Comparison of ENCODE assay signal across 18 cellular contexts in the genomic region with DNA sequence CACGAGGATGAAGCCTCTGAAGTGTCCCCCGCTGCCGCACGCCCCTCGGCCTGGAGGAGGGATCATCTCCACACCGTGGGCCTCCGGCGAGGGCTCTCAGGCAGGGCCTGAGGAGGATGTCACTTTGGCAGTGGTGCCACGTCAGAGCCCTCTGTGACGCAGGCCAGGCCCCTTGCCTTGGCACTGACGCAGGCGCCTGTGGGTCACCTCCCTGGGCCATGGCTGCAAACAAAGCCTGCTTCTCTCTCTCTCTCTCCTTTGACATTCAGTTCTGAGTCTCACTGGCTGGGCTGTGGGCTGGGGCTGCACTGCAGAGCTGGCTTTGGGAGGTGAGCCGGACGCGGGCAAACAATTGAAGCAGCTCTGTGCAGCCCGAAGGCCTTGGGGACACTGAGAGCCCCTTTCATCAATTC.
DNase-seq lines count a peak whose midpoint lies in the region; ATAC-seq and TF ChIP-seq lines count a peak whose summit lies in the region.
"Had no signal": no experiment of that assay in that cellular context is flagged by ENCODE, and none has a peak within 500 bp of the region (broad histone marks: within the 10 kb centered on the region; RNA-seq: fewer than 3 reads in every experiment).

No MANE protein-coding gene starts in this region.

- ATAC-seq in SK-N-SH treated with all-trans-retinoic acid at 6 μM for 48 hours (peak; percentile 14; the same call in 1 of the 3 replicates), GM18909 (IDR thresholded peaks at IDR 0.05; ENCODE audit: poor library complexity, unreplicated experiment) (no peak), GM18498 (IDR thresholded peaks at IDR 0.05; ENCODE audit: unreplicated experiment) (no peak)
- ATAC-seq: Panc1; stimulated activated naive CD8-positive, alpha-beta T cell treated with anti-CD3 and anti-CD28 coated beads, Interleukin-15, amount 100 ng/mL, for 72 hours had no signal

- peaks cover 11% of the 10 kb centered on the region for H3K9me3 Mint-ChIP-seq in glutamatergic neuron (ENCODE audit: unreplicated experiment)
- no peaks in the 10 kb centered on the region for H3K9me3 Mint-ChIP-seq in nephron
- H3K9me3 Mint-ChIP-seq in Calu3 (ENCODE audit: low read depth, unreplicated experiment), result no peaks in the 10 kb centered on the region
- H3K9me3 Mint-ChIP-seq: stimulated activated naive CD8-positive, alpha-beta T cell treated with anti-CD3 and anti-CD28 coated beads, Interleukin-15, amount 100 ng/mL, for 72 hours had no signal

- peak overlapping the region; percentile 78 for H3K27ac Mint-ChIP-seq in glutamatergic neuron (ENCODE audit: unreplicated experiment)
- peak overlapping the region in 2 of 3 experiments; percentile 27 to 44 for H3K27ac Mint-ChIP-seq in nephron
- no peak overlapping the region for H3K27ac Mint-ChIP-seq in Calu3 (ENCODE audit: unreplicated experiment)
- H3K27ac Mint-ChIP-seq: activated B cell treated with CpG ODN at 0.5 μM for 24 hours, progenitor cell of endocrine pancreas had no signal

- H3K36me3 Mint-ChIP-seq in glutamatergic neuron (ENCODE audit: unreplicated experiment), result peaks cover 13% of the 10 kb centered on the region
- peaks cover 29% of the 10 kb centered on the region for H3K36me3 Mint-ChIP-seq in nephron (ENCODE audit: low read depth)
- H3K36me3 Mint-ChIP-seq in Calu3 (ENCODE audit: insufficient read depth, unreplicated experiment), result peaks cover 18% of the 10 kb centered on the region

- no peak overlapping the region for H3K4me3 Mint-ChIP-seq in glutamatergic neuron (ENCODE audit: unreplicated experiment)
- H3K4me3 Mint-ChIP-seq in nephron, result no peak overlapping the region
- H3K4me3 Mint-ChIP-seq in Calu3 (ENCODE audit: low read depth, unreplicated experiment), result no peak overlapping the region
- H3K4me3 Mint-ChIP-seq: activated B cell treated with CpG ODN at 0.5 μM for 24 hours; stimulated activated naive CD8-positive, alpha-beta T cell treated with anti-CD3 and anti-CD28 coated beads, Interleukin-15, amount 100 ng/mL, for 72 hours had no signal

- H3K27me3 Mint-ChIP-seq in glutamatergic neuron (ENCODE audit: unreplicated experiment), result peaks cover 15% of the 10 kb centered on the region
- peaks cover 6% of the 10 kb centered on the region for H3K27me3 Mint-ChIP-seq in nephron (ENCODE audit: low read depth)
- no peaks in the 10 kb centered on the region for H3K27me3 Mint-ChIP-seq in Calu3 (ENCODE audit: unreplicated experiment)
- H3K27me3 Mint-ChIP-seq: activated B cell treated with CpG ODN at 0.5 μM for 24 hours; progenitor cell of endocrine pancreas; stimulated activated naive CD8-positive, alpha-beta T cell treated with anti-CD3 and anti-CD28 coated beads, Interleukin-15, amount 100 ng/mL, for 72 hours had no signal

- TF ChIP-seq CTCF in glutamatergic neuron (IDR thresholded peaks at IDR 0.05; ENCODE audit: partially characterized antibody, unreplicated experiment), result no peak
- TF ChIP-seq CTCF in nephron (IDR thresholded peaks at IDR 0.05; ENCODE audit: unreplicated experiment in 3 of 3), result no peak
- no peak for TF ChIP-seq CTCF in Calu3 (IDR thresholded peaks at IDR 0.05; ENCODE audit: unreplicated experiment)

- DNase-seq in glutamatergic neuron, result no peak
- peak; percentile 69 for DNase-seq in superior temporal gyrus (ENCODE audit: extremely low spot score)
- DNase-seq in SHP77 (lab: John Stamatoyannopoulos, UW), result no peak
- no peak for DNase-seq in Calu3
- DNase-seq: activated B cell treated with CpG ODN at 0.5 μM for 24 hours; AML-193; cortex of kidney; HCEC 1CT; Kasumi-1; NCI-H1105; stimulated activated CD4-positive, alpha-beta T cell treated with anti-CD3 and anti-CD28 coated beads, Interleukin-15, amount 100 ng/mL, for 24 hours; stimulated activated naive CD8-positive, alpha-beta T cell treated with anti-CD3 and anti-CD28 coated beads, Interleukin-15, amount 100 ng/mL, for 72 hours had no signal

- H3K4me1 Mint-ChIP-seq in glutamatergic neuron (ENCODE audit: low read depth, unreplicated experiment), result peaks cover 21% of the 10 kb centered on the region
- no peaks in the 10 kb centered on the region for H3K4me1 Mint-ChIP-seq in nephron
- H3K4me1 Mint-ChIP-seq in Calu3 (ENCODE audit: low read depth, unreplicated experiment), result no peaks in the 10 kb centered on the region
- H3K4me1 Mint-ChIP-seq: activated B cell treated with CpG ODN at 0.5 μM for 24 hours had no signal

- no TSS peak for BruUV-seq in Calu3 (replicated peaks; lab: Mats Ljungman, UMichigan)

- intact Hi-C loops in Calu3 (cut with micrococcal nuclease; ENCODE audit: unreplicated experiment), result no loop called here

- CTCF ChIA-PET in Calu3 (lab: Charles Lee), result no interaction called here

TF ChIP-seq in SK-N-SH treated with all-trans-retinoic acid at 6 μM for 48 hours, 23 proteins besides CTCF, POLR2A, EP300 and RAD21:
- TF ChIP-seq ZFP3 (CRISPR knock-in tag; IDR thresholded peaks at IDR 0.05) (no peak), TOX (CRISPR knock-in tag; IDR thresholded peaks at IDR 0.05; ENCODE audit: borderline replicate concordance) (no peak), RARB (CRISPR knock-in tag; IDR thresholded peaks at IDR 0.05) (no peak), ARNTL (CRISPR knock-in tag; IDR thresholded peaks at IDR 0.05; ENCODE audit: borderline replicate concordance, low read depth) (no peak), ESRRG (CRISPR knock-in tag; IDR thresholded peaks at IDR 0.05) (no peak)
- TF ChIP-seq, protein P1, sequence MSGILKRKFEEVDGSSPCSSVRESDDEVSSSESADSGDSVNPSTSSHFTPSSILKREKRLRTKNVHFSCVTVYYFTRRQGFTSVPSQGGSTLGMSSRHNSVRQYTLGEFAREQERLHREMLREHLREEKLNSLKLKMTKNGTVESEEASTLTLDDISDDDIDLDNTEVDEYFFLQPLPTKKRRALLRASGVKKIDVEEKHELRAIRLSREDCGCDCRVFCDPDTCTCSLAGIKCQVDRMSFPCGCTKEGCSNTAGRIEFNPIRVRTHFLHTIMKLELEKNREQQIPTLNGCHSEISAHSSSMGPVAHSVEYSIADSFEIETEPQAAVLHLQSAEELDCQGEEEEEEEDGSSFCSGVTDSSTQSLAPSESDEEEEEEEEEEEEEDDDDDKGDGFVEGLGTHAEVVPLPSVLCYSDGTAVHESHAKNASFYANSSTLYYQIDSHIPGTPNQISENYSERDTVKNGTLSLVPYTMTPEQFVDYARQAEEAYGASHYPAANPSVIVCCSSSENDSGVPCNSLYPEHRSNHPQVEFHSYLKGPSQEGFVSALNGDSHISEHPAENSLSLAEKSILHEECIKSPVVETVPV (CRISPR knock-in tag; IDR thresholded peaks at IDR 0.05), result no peak
- TF ChIP-seq, protein P2, sequence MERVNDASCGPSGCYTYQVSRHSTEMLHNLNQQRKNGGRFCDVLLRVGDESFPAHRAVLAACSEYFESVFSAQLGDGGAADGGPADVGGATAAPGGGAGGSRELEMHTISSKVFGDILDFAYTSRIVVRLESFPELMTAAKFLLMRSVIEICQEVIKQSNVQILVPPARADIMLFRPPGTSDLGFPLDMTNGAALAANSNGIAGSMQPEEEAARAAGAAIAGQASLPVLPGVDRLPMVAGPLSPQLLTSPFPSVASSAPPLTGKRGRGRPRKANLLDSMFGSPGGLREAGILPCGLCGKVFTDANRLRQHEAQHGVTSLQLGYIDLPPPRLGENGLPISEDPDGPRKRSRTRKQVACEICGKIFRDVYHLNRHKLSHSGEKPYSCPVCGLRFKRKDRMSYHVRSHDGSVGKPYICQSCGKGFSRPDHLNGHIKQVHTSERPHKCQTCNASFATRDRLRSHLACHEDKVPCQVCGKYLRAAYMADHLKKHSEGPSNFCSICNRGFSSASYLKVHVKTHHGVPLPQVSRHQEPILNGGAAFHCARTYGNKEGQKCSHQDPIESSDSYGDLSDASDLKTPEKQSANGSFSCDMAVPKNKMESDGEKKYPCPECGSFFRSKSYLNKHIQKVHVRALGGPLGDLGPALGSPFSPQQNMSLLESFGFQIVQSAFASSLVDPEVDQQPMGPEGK (CRISPR knock-in tag; IDR thresholded peaks at IDR 0.05; ENCODE audit: borderline replicate concordance), result no peak
